Comparison of ENCODE assay signal across 1 cellular context in the genomic region with DNA sequence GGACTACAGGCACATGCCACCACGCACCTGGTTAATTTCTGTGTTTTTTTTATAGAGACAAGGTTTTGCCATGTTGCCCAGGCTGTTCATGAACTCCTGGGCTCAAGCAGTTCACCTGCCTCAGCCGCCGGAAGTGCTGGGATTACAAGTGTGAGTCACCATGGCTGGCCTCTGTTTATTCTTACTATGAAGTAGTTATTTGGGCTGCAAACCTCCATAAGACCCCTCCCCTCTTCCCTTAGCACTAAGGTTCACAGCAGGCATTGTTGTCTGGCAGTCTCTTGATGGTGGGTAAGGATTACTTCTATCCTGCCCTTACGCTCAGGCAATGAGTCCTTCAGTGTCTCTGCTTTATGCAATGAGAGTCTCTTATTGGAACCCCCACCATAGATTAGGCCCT.
TF ChIP-seq lines count a peak whose summit lies in the region.

No MANE protein-coding gene starts in this region.

TF ChIP-seq in WTC11, 78 proteins besides CTCF, POLR2A, EP300 and RAD21:
- TF ChIP-seq, protein P1, sequence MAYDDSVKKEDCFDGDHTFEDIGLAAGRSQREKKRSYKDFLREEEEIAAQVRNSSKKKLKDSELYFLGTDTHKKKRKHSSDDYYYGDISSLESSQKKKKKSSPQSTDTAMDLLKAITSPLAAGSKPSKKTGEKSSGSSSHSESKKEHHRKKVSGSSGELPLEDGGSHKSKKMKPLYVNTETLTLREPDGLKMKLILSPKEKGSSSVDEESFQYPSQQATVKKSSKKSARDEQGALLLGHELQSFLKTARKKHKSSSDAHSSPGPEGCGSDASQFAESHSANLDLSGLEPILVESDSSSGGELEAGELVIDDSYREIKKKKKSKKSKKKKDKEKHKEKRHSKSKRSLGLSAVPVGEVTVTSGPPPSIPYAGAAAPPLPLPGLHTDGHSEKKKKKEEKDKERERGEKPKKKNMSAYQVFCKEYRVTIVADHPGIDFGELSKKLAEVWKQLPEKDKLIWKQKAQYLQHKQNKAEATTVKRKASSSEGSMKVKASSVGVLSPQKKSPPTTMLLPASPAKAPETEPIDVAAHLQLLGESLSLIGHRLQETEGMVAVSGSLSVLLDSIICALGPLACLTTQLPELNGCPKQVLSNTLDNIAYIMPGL (CRISPR knock-in tag; IDR thresholded peaks at IDR 0.05), result no peak
- TF ChIP-seq, protein P2, sequence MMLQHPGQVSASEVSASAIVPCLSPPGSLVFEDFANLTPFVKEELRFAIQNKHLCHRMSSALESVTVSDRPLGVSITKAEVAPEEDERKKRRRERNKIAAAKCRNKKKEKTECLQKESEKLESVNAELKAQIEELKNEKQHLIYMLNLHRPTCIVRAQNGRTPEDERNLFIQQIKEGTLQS (CRISPR knock-in tag; conservative IDR thresholded peaks at IDR 0.05), result no peak
- TF ChIP-seq NFE2L1 (CRISPR knock-in tag; IDR thresholded peaks at IDR 0.05), result no peak
- TF ChIP-seq SOX15 (CRISPR knock-in tag; IDR thresholded peaks at IDR 0.05), result no peak
- TF ChIP-seq ZNF232 (CRISPR knock-in tag; IDR thresholded peaks at IDR 0.05), result no peak
- TF ChIP-seq CREB1 (CRISPR knock-in tag; IDR thresholded peaks at IDR 0.05), result no peak
- no peak for TF ChIP-seq ZNF396 (CRISPR knock-in tag; IDR thresholded peaks at IDR 0.05; ENCODE audit: borderline replicate concordance)
- TF ChIP-seq NR3C1 (CRISPR knock-in tag; conservative IDR thresholded peaks at IDR 0.05; ENCODE audit: low read depth), result no peak
- TF ChIP-seq, protein P3, sequence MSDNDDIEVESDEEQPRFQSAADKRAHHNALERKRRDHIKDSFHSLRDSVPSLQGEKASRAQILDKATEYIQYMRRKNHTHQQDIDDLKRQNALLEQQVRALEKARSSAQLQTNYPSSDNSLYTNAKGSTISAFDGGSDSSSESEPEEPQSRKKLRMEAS (CRISPR knock-in tag; IDR thresholded peaks at IDR 0.05), result no peak
- no peak for TF ChIP-seq CREM (CRISPR knock-in tag; IDR thresholded peaks at IDR 0.05)
- no peak for TF ChIP-seq HMGA2 (CRISPR knock-in tag; IDR thresholded peaks at IDR 0.05)
- TF ChIP-seq SMAD3 (CRISPR knock-in tag; IDR thresholded peaks at IDR 0.05; ENCODE audit: borderline replicate concordance), result no peak
- no peak for TF ChIP-seq ZNF121 (CRISPR knock-in tag; IDR thresholded peaks at IDR 0.05)
- TF ChIP-seq FOXK1 (CRISPR knock-in tag; IDR thresholded peaks at IDR 0.05), result no peak
- no peak for TF ChIP-seq ZNF532 (CRISPR knock-in tag; IDR thresholded peaks at IDR 0.05; ENCODE audit: borderline replicate concordance)
- TF ChIP-seq ESRRA (CRISPR knock-in tag; IDR thresholded peaks at IDR 0.05; ENCODE audit: borderline replicate concordance), result no peak
- no peak for TF ChIP-seq PRRX2 (CRISPR knock-in tag; IDR thresholded peaks at IDR 0.05)
- TF ChIP-seq IRF2 (CRISPR knock-in tag; IDR thresholded peaks at IDR 0.05; ENCODE audit: borderline replicate concordance, low read depth), result no peak
- TF ChIP-seq FOXP4 (CRISPR knock-in tag; IDR thresholded peaks at IDR 0.05), result no peak
TF ChIP-seq in WTC11: peak in this region for 0.
